1 cellular context compared by ENCODE assay signal in the genomic region with DNA sequence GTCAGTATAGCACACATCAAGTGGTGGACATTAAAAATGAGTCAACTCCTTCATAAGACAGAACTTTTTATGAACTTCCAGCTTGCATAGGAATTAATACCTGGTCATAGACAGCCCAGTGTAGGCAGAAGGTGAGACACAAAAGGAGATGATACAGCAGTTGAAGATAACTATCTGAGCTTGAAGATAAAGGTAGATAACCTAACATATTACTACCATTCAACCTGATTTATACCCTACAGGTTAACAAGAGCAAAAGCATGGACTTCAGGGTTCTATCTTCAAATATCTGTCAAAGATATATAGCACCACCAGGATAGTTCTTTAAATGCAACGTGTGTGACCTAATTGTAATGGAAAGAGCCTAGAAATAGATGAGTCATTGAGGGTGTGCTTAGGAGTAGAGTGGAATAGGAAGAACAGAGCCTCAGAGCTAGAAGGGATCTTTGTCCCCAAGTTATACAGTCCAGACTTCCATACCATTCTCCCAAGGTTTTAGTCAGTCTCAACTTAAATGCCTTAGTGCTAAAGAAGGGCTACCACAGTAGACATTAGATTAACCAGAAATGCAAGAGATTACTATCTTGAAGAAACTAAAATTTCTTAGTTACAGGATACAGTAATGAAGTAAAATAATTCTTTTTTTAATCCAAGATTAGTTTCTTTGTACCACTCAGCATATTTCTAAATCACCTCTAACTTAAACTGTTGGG.
TF ChIP-seq lines count a peak whose summit lies in the region.

No MANE protein-coding gene starts in this region.

TF ChIP-seq in K562, 482 proteins besides CTCF, POLR2A, EP300 and RAD21 (continued from another document and continues in another):
- peak; percentile 60; the same call in 1 of the 2 replicates for TF ChIP-seq JUN (IDR thresholded peaks at IDR 0.05; ENCODE audit: borderline replicate concordance, low read depth, low read length)
- TF ChIP-seq JUN (CRISPR knock-in tag; IDR thresholded peaks at IDR 0.05; ENCODE audit: borderline replicate concordance) = no peak
- TF ChIP-seq ETV1 (tag; conservative IDR thresholded peaks at IDR 0.05; ENCODE audit: low read depth) = no peak
- TF ChIP-seq MEF2D (tag; conservative IDR thresholded peaks at IDR 0.05; ENCODE audit: low read depth) = 0 out of 2 replicates have a peak, but pooled peaks have one; percentile 46
- no peak for TF ChIP-seq SAFB (IDR thresholded peaks at IDR 0.05; ENCODE audit: borderline replicate concordance, low read depth, low read length)
- TF ChIP-seq CTBP1 (IDR thresholded peaks at IDR 0.05; ENCODE audit: borderline replicate concordance) = peak; percentile 45; the same call in 1 of the 2 replicates
- TF ChIP-seq, protein P1, sequence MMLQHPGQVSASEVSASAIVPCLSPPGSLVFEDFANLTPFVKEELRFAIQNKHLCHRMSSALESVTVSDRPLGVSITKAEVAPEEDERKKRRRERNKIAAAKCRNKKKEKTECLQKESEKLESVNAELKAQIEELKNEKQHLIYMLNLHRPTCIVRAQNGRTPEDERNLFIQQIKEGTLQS (IDR thresholded peaks at IDR 0.05) = peak; percentile 94
- TF ChIP-seq, protein P1 (CRISPR knock-in tag; conservative IDR thresholded peaks at IDR 0.05) = no peak
- TF ChIP-seq RCOR1 (IDR thresholded peaks at IDR 0.05; ENCODE audit: borderline replicate concordance in 1 of 2, low read depth in 2 of 2, low read length in 2 of 2) = 0 out of 4 replicates have a peak, but pooled peaks of 1 of the 2 experiments have one; percentile 3
- TF ChIP-seq ATF1 (CRISPR knock-in tag; IDR thresholded peaks at IDR 0.05) = no peak
- TF ChIP-seq ATF1 (tag; IDR thresholded peaks at IDR 0.05) = no peak; the same call in none of the 2 replicates
- TF ChIP-seq, protein P2, sequence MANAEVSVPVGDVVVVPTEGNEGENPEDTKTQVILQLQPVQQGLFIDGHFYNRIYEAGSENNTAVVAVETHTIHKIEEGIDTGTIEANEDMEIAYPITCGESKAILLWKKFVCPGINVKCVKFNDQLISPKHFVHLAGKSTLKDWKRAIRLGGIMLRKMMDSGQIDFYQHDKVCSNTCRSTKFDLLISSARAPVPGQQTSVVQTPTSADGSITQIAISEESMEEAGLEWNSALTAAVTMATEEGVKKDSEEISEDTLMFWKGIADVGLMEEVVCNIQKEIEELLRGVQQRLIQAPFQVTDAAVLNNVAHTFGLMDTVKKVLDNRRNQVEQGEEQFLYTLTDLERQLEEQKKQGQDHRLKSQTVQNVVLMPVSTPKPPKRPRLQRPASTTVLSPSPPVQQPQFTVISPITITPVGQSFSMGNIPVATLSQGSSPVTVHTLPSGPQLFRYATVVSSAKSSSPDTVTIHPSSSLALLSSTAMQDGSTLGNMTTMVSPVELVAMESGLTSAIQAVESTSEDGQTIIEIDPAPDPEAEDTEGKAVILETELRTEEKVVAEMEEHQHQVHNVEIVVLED (CRISPR knock-in tag; IDR thresholded peaks at IDR 0.05) = no peak
- TF ChIP-seq KAT2B (IDR thresholded peaks at IDR 0.05; ENCODE audit: low read depth, low read length) = no peak
- 0 out of 2 replicates have a peak, but pooled peaks have one; percentile 29 for TF ChIP-seq NR2C2 (CRISPR knock-in tag; IDR thresholded peaks at IDR 0.05)
- TF ChIP-seq NR2C2 (tag; IDR thresholded peaks at IDR 0.05) = no peak
- TF ChIP-seq NFE2 (IDR thresholded peaks at IDR 0.05; ENCODE audit: low read depth) = peak; percentile 97
- TF ChIP-seq, protein P3, sequence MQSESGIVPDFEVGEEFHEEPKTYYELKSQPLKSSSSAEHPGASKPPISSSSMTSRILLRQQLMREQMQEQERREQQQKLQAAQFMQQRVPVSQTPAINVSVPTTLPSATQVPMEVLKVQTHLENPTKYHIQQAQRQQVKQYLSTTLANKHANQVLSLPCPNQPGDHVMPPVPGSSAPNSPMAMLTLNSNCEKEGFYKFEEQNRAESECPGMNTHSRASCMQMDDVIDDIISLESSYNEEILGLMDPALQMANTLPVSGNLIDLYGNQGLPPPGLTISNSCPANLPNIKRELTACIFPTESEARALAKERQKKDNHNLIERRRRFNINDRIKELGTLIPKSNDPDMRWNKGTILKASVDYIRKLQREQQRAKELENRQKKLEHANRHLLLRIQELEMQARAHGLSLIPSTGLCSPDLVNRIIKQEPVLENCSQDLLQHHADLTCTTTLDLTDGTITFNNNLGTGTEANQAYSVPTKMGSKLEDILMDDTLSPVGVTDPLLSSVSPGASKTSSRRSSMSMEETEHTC (IDR thresholded peaks at IDR 0.05) = no peak
- TF ChIP-seq PHTF2 (CRISPR knock-in tag; IDR thresholded peaks at IDR 0.05) = no peak
- TF ChIP-seq, protein P4, sequence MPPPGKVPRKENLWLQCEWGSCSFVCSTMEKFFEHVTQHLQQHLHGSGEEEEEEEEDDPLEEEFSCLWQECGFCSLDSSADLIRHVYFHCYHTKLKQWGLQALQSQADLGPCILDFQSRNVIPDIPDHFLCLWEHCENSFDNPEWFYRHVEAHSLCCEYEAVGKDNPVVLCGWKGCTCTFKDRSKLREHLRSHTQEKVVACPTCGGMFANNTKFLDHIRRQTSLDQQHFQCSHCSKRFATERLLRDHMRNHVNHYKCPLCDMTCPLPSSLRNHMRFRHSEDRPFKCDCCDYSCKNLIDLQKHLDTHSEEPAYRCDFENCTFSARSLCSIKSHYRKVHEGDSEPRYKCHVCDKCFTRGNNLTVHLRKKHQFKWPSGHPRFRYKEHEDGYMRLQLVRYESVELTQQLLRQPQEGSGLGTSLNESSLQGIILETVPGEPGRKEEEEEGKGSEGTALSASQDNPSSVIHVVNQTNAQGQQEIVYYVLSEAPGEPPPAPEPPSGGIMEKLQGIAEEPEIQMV (tag; conservative IDR thresholded peaks at IDR 0.05; ENCODE audit: low read depth) = no peak
- TF ChIP-seq PRPF4 (IDR thresholded peaks at IDR 0.05; ENCODE audit: insufficient read depth, low read depth, low read length, poor library complexity, severe bottlenecking) = no peak
- TF ChIP-seq, protein P5, sequence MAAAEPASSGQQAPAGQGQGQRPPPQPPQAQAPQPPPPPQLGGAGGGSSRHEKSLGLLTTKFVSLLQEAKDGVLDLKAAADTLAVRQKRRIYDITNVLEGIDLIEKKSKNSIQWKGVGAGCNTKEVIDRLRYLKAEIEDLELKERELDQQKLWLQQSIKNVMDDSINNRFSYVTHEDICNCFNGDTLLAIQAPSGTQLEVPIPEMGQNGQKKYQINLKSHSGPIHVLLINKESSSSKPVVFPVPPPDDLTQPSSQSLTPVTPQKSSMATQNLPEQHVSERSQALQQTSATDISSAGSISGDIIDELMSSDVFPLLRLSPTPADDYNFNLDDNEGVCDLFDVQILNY (CRISPR knock-in tag; IDR thresholded peaks at IDR 0.05) = no peak
- TF ChIP-seq, protein P6, sequence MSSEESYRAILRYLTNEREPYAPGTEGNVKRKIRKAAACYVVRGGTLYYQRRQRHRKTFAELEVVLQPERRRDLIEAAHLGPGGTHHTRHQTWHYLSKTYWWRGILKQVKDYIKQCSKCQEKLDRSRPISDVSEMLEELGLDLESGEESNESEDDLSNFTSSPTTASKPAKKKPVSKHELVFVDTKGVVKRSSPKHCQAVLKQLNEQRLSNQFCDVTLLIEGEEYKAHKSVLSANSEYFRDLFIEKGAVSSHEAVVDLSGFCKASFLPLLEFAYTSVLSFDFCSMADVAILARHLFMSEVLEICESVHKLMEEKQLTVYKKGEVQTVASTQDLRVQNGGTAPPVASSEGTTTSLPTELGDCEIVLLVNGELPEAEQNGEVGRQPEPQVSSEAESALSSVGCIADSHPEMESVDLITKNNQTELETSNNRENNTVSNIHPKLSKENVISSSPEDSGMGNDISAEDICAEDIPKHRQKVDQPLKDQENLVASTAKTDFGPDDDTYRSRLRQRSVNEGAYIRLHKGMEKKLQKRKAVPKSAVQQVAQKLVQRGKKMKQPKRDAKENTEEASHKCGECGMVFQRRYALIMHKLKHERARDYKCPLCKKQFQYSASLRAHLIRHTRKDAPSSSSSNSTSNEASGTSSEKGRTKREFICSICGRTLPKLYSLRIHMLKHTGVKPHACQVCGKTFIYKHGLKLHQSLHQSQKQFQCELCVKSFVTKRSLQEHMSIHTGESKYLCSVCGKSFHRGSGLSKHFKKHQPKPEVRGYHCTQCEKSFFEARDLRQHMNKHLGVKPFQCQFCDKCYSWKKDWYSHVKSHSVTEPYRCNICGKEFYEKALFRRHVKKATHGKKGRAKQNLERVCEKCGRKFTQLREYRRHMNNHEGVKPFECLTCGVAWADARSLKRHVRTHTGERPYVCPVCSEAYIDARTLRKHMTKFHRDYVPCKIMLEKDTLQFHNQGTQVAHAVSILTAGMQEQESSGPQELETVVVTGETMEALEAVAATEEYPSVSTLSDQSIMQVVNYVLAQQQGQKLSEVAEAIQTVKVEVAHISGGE (CRISPR knock-in tag; IDR thresholded peaks at IDR 0.05) = no peak
- no peak for TF ChIP-seq RBM25 (IDR thresholded peaks at IDR 0.05; ENCODE audit: low read depth, low read length, severe bottlenecking)
- TF ChIP-seq, protein P7, sequence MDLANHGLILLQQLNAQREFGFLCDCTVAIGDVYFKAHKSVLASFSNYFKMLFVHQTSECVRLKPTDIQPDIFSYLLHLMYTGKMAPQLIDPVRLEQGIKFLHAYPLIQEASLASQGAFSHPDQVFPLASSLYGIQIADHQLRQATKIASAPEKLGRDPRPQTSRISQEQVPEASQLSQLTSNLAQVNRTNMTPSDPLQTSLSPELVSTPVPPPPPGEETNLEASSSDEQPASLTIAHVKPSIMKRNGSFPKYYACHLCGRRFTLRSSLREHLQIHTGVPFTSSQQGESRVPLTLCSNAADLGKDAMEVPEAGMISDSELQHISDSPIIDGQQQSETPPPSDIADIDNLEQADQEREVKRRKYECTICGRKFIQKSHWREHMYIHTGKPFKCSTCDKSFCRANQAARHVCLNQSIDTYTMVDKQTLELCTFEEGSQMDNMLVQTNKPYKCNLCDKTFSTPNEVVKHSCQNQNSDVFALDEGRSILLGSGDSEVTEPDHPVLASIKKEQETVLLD (IDR thresholded peaks at IDR 0.05) = peak; percentile 74
- TF ChIP-seq, protein P8, sequence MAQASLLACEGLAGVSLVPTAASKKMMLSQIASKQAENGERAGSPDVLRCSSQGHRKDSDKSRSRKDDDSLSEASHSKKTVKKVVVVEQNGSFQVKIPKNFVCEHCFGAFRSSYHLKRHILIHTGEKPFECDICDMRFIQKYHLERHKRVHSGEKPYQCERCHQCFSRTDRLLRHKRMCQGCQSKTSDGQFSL (CRISPR knock-in tag; IDR thresholded peaks at IDR 0.05) = no peak
- TF ChIP-seq, protein P8 (tag; IDR thresholded peaks at IDR 0.05) = no peak
- TF ChIP-seq TFAM (CRISPR knock-in tag; conservative IDR thresholded peaks at IDR 0.05) = no peak
- peak in 1 of 2 experiments; percentile 89; a peak in 2 of 4 replicates for TF ChIP-seq HDAC1 (IDR thresholded peaks at IDR 0.05)
- peak; percentile 63 for TF ChIP-seq BRD9 (IDR thresholded peaks at IDR 0.05; ENCODE audit: low read depth, partially characterized antibody)
- TF ChIP-seq, protein P9, sequence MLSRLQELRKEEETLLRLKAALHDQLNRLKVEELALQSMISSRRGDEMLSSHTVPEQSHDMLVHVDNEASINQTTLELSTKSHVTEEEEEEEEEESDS (CRISPR knock-in tag; IDR thresholded peaks at IDR 0.05) = no peak
- TF ChIP-seq, protein P10, sequence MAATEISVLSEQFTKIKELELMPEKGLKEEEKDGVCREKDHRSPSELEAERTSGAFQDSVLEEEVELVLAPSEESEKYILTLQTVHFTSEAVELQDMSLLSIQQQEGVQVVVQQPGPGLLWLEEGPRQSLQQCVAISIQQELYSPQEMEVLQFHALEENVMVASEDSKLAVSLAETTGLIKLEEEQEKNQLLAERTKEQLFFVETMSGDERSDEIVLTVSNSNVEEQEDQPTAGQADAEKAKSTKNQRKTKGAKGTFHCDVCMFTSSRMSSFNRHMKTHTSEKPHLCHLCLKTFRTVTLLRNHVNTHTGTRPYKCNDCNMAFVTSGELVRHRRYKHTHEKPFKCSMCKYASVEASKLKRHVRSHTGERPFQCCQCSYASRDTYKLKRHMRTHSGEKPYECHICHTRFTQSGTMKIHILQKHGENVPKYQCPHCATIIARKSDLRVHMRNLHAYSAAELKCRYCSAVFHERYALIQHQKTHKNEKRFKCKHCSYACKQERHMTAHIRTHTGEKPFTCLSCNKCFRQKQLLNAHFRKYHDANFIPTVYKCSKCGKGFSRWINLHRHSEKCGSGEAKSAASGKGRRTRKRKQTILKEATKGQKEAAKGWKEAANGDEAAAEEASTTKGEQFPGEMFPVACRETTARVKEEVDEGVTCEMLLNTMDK (IDR thresholded peaks at IDR 0.05; ENCODE audit: borderline replicate concordance, insufficient read depth, low read depth, low read length, poor library complexity, severe bottlenecking) = no peak
- TF ChIP-seq TCF3 (CRISPR knock-in tag; IDR thresholded peaks at IDR 0.05) = no peak
- TF ChIP-seq MAFF (IDR thresholded peaks at IDR 0.05; ENCODE audit: low read length) = peak; percentile 78; the same call in 1 of the 2 replicates
- TF ChIP-seq ZNF696 (CRISPR knock-in tag; conservative IDR thresholded peaks at IDR 0.05) = no peak
- TF ChIP-seq ZNF347 (CRISPR knock-in tag; IDR thresholded peaks at IDR 0.05; ENCODE audit: low read depth) = no peak
- 0 out of 2 replicates have a peak, but pooled peaks have one; percentile 22 for TF ChIP-seq GABPB1 (CRISPR knock-in tag; IDR thresholded peaks at IDR 0.05)
- TF ChIP-seq CEBPG (CRISPR knock-in tag; IDR thresholded peaks at IDR 0.05) = no peak
- TF ChIP-seq CEBPG (tag; conservative IDR thresholded peaks at IDR 0.05 in 1 of 2, IDR thresholded peaks at IDR 0.05 in 1 of 2) = no peak
- peak; percentile 60 for TF ChIP-seq GATA2 (CRISPR knock-in tag; IDR thresholded peaks at IDR 0.05)
- TF ChIP-seq HIVEP1 (CRISPR knock-in tag; IDR thresholded peaks at IDR 0.05) = no peak
- TF ChIP-seq, protein P11, sequence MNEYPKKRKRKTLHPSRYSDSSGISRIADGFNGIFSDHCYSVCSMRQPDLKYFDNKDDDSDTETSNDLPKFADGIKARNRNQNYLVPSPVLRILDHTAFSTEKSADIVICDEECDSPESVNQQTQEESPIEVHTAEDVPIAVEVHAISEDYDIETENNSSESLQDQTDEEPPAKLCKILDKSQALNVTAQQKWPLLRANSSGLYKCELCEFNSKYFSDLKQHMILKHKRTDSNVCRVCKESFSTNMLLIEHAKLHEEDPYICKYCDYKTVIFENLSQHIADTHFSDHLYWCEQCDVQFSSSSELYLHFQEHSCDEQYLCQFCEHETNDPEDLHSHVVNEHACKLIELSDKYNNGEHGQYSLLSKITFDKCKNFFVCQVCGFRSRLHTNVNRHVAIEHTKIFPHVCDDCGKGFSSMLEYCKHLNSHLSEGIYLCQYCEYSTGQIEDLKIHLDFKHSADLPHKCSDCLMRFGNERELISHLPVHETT (CRISPR knock-in tag; conservative IDR thresholded peaks at IDR 0.05 in 1 of 2, IDR thresholded peaks at IDR 0.05 in 1 of 2) = no peak
- TF ChIP-seq MAFK (IDR thresholded peaks at IDR 0.05; ENCODE audit: low read length) = peak; percentile 61; the same call in 1 of the 2 replicates
- no peak for TF ChIP-seq FIP1L1 (IDR thresholded peaks at IDR 0.05; ENCODE audit: low read depth, low read length, poor library complexity, severe bottlenecking)
- no peak for TF ChIP-seq ZFX (CRISPR knock-in tag; IDR thresholded peaks at IDR 0.05)
- TF ChIP-seq SPI1 (IDR thresholded peaks at IDR 0.05; ENCODE audit: borderline replicate concordance, low read depth, low read length) = no peak
- TF ChIP-seq ARNT (IDR thresholded peaks at IDR 0.05) = peak in 1 of 2 experiments; percentile 74; a peak in 1 of 4 replicates
- TF ChIP-seq ZKSCAN8 (CRISPR knock-in tag; IDR thresholded peaks at IDR 0.05) = 0 out of 2 replicates have a peak, but pooled peaks have one; percentile 35
- TF ChIP-seq PHB2 (IDR thresholded peaks at IDR 0.05; ENCODE audit: low read depth) = peak; percentile 8; the same call in 1 of the 2 replicates
